9 cellular contexts compared by ENCODE assay signal in the genomic region with DNA sequence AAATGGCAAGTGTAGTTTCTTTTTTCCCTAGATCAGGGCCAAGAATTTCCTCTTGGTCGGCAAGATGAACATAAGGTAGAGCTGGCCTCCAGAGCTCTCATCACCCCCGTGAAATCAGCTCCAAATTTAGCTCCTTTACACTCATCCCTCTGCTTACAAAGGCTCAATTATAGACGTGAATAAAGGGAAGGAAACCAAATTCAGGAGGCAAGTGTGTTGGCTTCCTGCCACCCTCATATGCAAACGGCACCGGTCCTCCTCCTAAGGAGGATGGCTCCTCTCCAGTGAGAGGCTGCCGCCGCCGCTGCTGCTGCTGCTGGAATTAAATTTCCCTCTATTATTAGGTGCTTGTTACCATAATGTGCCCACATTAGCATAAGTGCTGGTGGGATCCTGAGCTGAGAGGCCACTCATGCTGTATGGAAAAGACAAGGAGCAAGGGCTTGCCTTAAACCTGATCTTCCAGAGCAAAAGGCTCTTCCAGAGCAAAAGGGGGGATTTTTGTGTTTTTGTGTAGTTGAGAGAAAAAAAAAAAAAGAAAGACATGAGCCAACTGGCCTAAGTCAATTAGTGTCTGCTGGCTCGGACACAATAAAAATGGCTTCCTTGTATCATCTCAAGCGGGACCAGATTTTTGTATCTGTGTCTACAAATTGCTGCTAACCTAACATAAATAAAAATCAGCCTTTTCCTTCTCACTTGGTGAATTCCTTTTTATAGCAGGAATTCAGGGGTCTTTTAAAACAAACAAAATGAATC.
A peak's percentile ranks its signal among the peaks of the same experiment; 100 is the strongest.
DNase-seq lines count a peak whose midpoint lies in the region; ATAC-seq and TF ChIP-seq lines count a peak whose summit lies in the region.
"Had no signal": no experiment of that assay in that cellular context is flagged by ENCODE, and none has a peak within 500 bp of the region (broad histone marks: within the 10 kb centered on the region; RNA-seq: fewer than 3 reads in every experiment).

No MANE protein-coding gene starts in this region.

- peaks cover 28% of the 10 kb centered on the region for H3K4me1 Mint-ChIP-seq in activated naive CD4-positive, alpha-beta T cell treated with anti-CD3 and anti-CD28 coated beads for 36 hours (ENCODE audit: low read depth)
- peaks cover 12% of the 10 kb centered on the region for H3K4me1 Mint-ChIP-seq in stimulated activated memory B cell treated with anti-CD40 and anti-IgM and Interleukin-4, amounts not matched to agents 10 μg/mL and 1 μg/mL and 100 μg/mL, for 72 hours
- no peaks in the 10 kb centered on the region for H3K4me1 Mint-ChIP-seq in activated CD8-positive, alpha-beta memory T cell treated with anti-CD3 and anti-CD28 coated beads, Interleukin-2, amount 10 ng/mL, durations not matched to agents 7 days and 5 days
- H3K4me1 Mint-ChIP-seq in nephron progenitor cell, result peaks cover 32% of the 10 kb centered on the region
- H3K4me1 Mint-ChIP-seq: activated naive CD8-positive, alpha-beta T cell treated with anti-CD3 and anti-CD28 coated beads, Interleukin-2, amount 10 ng/mL, durations not matched to agents 7 days and 5 days had no signal

- no peak for ATAC-seq in stimulated activated memory B cell treated with anti-CD40 and anti-IgM and Interleukin-4, amounts not matched to agents 10 μg/mL and 1 μg/mL and 100 μg/mL, for 72 hours
- no peak for ATAC-seq in activated CD8-positive, alpha-beta memory T cell treated with anti-CD3 and anti-CD28 coated beads, Interleukin-2, amount 10 ng/mL, durations not matched to agents 7 days and 5 days

- H3K9me3 Mint-ChIP-seq in activated naive CD4-positive, alpha-beta T cell treated with anti-CD3 and anti-CD28 coated beads for 36 hours, result no peaks in the 10 kb centered on the region
- no peaks in the 10 kb centered on the region for H3K9me3 Mint-ChIP-seq in stimulated activated memory B cell treated with anti-CD40 and anti-IgM and Interleukin-4, amounts not matched to agents 10 μg/mL and 1 μg/mL and 100 μg/mL, for 72 hours
- H3K9me3 Mint-ChIP-seq in activated CD8-positive, alpha-beta memory T cell treated with anti-CD3 and anti-CD28 coated beads, Interleukin-2, amount 10 ng/mL, durations not matched to agents 7 days and 5 days (ENCODE audit: low read depth), result no peaks in the 10 kb centered on the region
- H3K9me3 Mint-ChIP-seq in nephron progenitor cell, result peaks cover 5% of the 10 kb centered on the region
- H3K9me3 Mint-ChIP-seq: activated naive CD8-positive, alpha-beta T cell treated with anti-CD3 and anti-CD28 coated beads, Interleukin-2, amount 10 ng/mL, durations not matched to agents 7 days and 5 days had no signal

- CTCF ChIA-PET in activated naive CD4-positive, alpha-beta T cell treated with anti-CD3 and anti-CD28 coated beads for 36 hours (lab: Charles Lee), result interaction anchor here (0.7 to 7.4 kb wide), 4 partner anchors 10 to 375 kb away, joined by 4 to 70 read pairs (median 5); no protein-coding TSS in a partner anchor
- CTCF ChIA-PET in activated CD8-positive, alpha-beta memory T cell treated with anti-CD3 and anti-CD28 coated beads, Interleukin-2, amount 10 ng/mL, durations not matched to agents 7 days and 5 days (lab: Charles Lee), result interaction anchor here (1.0 to 1.9 kb wide), 3 partner anchors 9 to 13 kb away, joined by 3 to 5 read pairs (median 4); no protein-coding TSS in a partner anchor

- H3K27ac ChIP-seq in substantia nigra (ENCODE audit: low read depth, low read length, poor library complexity, severe bottlenecking), result no peak overlapping the region

- no peak overlapping the region for H3K27ac Mint-ChIP-seq in activated naive CD4-positive, alpha-beta T cell treated with anti-CD3 and anti-CD28 coated beads for 36 hours
- no peak overlapping the region for H3K27ac Mint-ChIP-seq in stimulated activated memory B cell treated with anti-CD40 and anti-IgM and Interleukin-4, amounts not matched to agents 10 μg/mL and 1 μg/mL and 100 μg/mL, for 72 hours
- no peak overlapping the region for H3K27ac Mint-ChIP-seq in activated CD8-positive, alpha-beta memory T cell treated with anti-CD3 and anti-CD28 coated beads, Interleukin-2, amount 10 ng/mL, durations not matched to agents 7 days and 5 days
- H3K27ac Mint-ChIP-seq in nephron progenitor cell, result no peak overlapping the region
- H3K27ac Mint-ChIP-seq: activated naive CD8-positive, alpha-beta T cell treated with anti-CD3 and anti-CD28 coated beads, Interleukin-2, amount 10 ng/mL, durations not matched to agents 7 days and 5 days had no signal

- H3K27me3 Mint-ChIP-seq in activated naive CD4-positive, alpha-beta T cell treated with anti-CD3 and anti-CD28 coated beads for 36 hours (ENCODE audit: low read depth), result no peaks in the 10 kb centered on the region
- peaks cover 36% of the 10 kb centered on the region for H3K27me3 Mint-ChIP-seq in stimulated activated memory B cell treated with anti-CD40 and anti-IgM and Interleukin-4, amounts not matched to agents 10 μg/mL and 1 μg/mL and 100 μg/mL, for 72 hours
- peaks cover 28% of the 10 kb centered on the region for H3K27me3 Mint-ChIP-seq in activated CD8-positive, alpha-beta memory T cell treated with anti-CD3 and anti-CD28 coated beads, Interleukin-2, amount 10 ng/mL, durations not matched to agents 7 days and 5 days
- peaks cover 19% of the 10 kb centered on the region for H3K27me3 Mint-ChIP-seq in nephron progenitor cell (ENCODE audit: low read depth, poor library complexity)

- TF ChIP-seq CTCF in nephron progenitor cell (IDR thresholded peaks at IDR 0.05), result no peak

- no peak overlapping the region for H3K4me3 Mint-ChIP-seq in activated naive CD4-positive, alpha-beta T cell treated with anti-CD3 and anti-CD28 coated beads for 36 hours
- H3K4me3 Mint-ChIP-seq in stimulated activated memory B cell treated with anti-CD40 and anti-IgM and Interleukin-4, amounts not matched to agents 10 μg/mL and 1 μg/mL and 100 μg/mL, for 72 hours, result no peak overlapping the region
- no peak overlapping the region for H3K4me3 Mint-ChIP-seq in activated CD8-positive, alpha-beta memory T cell treated with anti-CD3 and anti-CD28 coated beads, Interleukin-2, amount 10 ng/mL, durations not matched to agents 7 days and 5 days
- no peak overlapping the region for H3K4me3 Mint-ChIP-seq in nephron progenitor cell
- H3K4me3 Mint-ChIP-seq: activated naive CD8-positive, alpha-beta T cell treated with anti-CD3 and anti-CD28 coated beads, Interleukin-2, amount 10 ng/mL, durations not matched to agents 7 days and 5 days had no signal

- H3K36me3 Mint-ChIP-seq in activated naive CD4-positive, alpha-beta T cell treated with anti-CD3 and anti-CD28 coated beads for 36 hours (ENCODE audit: low read depth), result no peaks in the 10 kb centered on the region
- no peaks in the 10 kb centered on the region for H3K36me3 Mint-ChIP-seq in stimulated activated memory B cell treated with anti-CD40 and anti-IgM and Interleukin-4, amounts not matched to agents 10 μg/mL and 1 μg/mL and 100 μg/mL, for 72 hours
- no peaks in the 10 kb centered on the region for H3K36me3 Mint-ChIP-seq in activated CD8-positive, alpha-beta memory T cell treated with anti-CD3 and anti-CD28 coated beads, Interleukin-2, amount 10 ng/mL, durations not matched to agents 7 days and 5 days
- no peaks in the 10 kb centered on the region for H3K36me3 Mint-ChIP-seq in nephron progenitor cell (ENCODE audit: low read depth)
- H3K36me3 Mint-ChIP-seq: activated naive CD8-positive, alpha-beta T cell treated with anti-CD3 and anti-CD28 coated beads, Interleukin-2, amount 10 ng/mL, durations not matched to agents 7 days and 5 days had no signal

- peak; percentile 38 for DNase-seq in activated naive CD4-positive, alpha-beta T cell treated with anti-CD3 and anti-CD28 coated beads for 36 hours
- no peak for DNase-seq in activated naive CD4-positive, alpha-beta T cell treated with Interleukin-2 at 50 U/mL for 16 hours
- DNase-seq in NCI-H526 treated with DMSO at 0.1 percent for 48 hours (lab: John Stamatoyannopoulos, UW) (peak; percentile 54), foreskin melanocyte (peak; percentile 62), substantia nigra (lab: John Stamatoyannopoulos, UW) (peak in 30 of 49 donors; percentile 7 to 91 (median 31)), nephron progenitor cell (no peak)
- no peak for DNase-seq in activated CD8-positive, alpha-beta memory T cell treated with anti-CD3 and anti-CD28 coated beads, Interleukin-2, amount 10 ng/mL, durations not matched to agents 7 days and 5 days
- DNase-seq: activated naive CD8-positive, alpha-beta T cell treated with anti-CD3 and anti-CD28 coated beads, Interleukin-2, amount 10 ng/mL, durations not matched to agents 7 days and 5 days had no signal

- intact Hi-C loops in activated naive CD4-positive, alpha-beta T cell treated with anti-CD3 and anti-CD28 coated beads for 36 hours (cut with micrococcal nuclease), result no loop called here

Comparison
In these comparisons a context has a peak if more than half of its experiments do, and no peak if none do; other contexts are left out.
1. DNase-seq: peak in activated naive CD4-positive, alpha-beta T cell treated with anti-CD3 and anti-CD28 coated beads for 36 hours (single experiment), NCI-H526 treated with DMSO at 0.1 percent for 48 hours (single experiment), foreskin melanocyte (single experiment) and substantia nigra (30 of 49); none in activated naive CD4-positive, alpha-beta T cell treated with Interleukin-2 at 50 U/mL for 16 hours (single experiment), activated CD8-positive, alpha-beta memory T cell treated with anti-CD3 and anti-CD28 coated beads, Interleukin-2, amount 10 ng/mL, durations not matched to agents 7 days and 5 days (single experiment) and nephron progenitor cell (single experiment).